ENCODE assay signal across 1 cellular context in the genomic region with DNA sequence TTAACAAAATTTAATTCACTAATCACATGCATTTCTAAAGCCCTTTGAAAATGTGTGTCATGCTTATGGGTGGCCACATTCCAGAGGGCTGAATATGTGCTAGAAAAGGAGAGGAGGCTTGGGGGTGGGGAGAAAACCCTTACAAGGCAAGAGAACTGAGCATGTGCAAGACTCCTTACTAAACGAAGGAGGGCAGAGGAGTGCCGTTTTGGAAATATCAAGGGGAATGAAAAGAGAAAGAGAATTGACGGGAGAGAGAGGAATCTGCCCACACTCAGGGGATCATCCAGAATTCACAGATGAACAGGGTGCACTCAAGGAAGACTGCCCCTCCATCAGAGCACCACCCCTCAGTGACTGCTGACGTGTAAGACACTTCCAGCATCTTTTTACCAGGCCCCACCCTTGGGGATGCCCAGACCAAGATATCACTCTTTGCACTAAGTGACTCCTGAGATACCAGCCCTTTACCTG.
TF ChIP-seq lines count a peak whose summit lies in the region.

No MANE protein-coding gene starts in this region.

TF ChIP-seq in HCT116, 20 proteins besides CTCF, POLR2A, EP300 and RAD21 (continued from another document):
- TF ChIP-seq, protein P1, sequence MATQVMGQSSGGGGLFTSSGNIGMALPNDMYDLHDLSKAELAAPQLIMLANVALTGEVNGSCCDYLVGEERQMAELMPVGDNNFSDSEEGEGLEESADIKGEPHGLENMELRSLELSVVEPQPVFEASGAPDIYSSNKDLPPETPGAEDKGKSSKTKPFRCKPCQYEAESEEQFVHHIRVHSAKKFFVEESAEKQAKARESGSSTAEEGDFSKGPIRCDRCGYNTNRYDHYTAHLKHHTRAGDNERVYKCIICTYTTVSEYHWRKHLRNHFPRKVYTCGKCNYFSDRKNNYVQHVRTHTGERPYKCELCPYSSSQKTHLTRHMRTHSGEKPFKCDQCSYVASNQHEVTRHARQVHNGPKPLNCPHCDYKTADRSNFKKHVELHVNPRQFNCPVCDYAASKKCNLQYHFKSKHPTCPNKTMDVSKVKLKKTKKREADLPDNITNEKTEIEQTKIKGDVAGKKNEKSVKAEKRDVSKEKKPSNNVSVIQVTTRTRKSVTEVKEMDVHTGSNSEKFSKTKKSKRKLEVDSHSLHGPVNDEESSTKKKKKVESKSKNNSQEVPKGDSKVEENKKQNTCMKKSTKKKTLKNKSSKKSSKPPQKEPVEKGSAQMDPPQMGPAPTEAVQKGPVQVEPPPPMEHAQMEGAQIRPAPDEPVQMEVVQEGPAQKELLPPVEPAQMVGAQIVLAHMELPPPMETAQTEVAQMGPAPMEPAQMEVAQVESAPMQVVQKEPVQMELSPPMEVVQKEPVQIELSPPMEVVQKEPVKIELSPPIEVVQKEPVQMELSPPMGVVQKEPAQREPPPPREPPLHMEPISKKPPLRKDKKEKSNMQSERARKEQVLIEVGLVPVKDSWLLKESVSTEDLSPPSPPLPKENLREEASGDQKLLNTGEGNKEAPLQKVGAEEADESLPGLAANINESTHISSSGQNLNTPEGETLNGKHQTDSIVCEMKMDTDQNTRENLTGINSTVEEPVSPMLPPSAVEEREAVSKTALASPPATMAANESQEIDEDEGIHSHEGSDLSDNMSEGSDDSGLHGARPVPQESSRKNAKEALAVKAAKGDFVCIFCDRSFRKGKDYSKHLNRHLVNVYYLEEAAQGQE (IDR thresholded peaks at IDR 0.05; ENCODE audit: low read depth): no peak
- TF ChIP-seq, protein P2, sequence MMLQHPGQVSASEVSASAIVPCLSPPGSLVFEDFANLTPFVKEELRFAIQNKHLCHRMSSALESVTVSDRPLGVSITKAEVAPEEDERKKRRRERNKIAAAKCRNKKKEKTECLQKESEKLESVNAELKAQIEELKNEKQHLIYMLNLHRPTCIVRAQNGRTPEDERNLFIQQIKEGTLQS (IDR thresholded peaks at IDR 0.05): no peak
- peak; percentile 44 for TF ChIP-seq POLR2AphosphoS5 (IDR thresholded peaks at IDR 0.05; ENCODE audit: low read depth, low read length)
- TF ChIP-seq CEBPB (IDR thresholded peaks at IDR 0.05; ENCODE audit: low read depth): peak; percentile 47
- peak; percentile 16 for TF ChIP-seq ZBTB33 (IDR thresholded peaks at IDR 0.05; ENCODE audit: extremely low read depth, insufficient replicate concordance, low read length)
- TF ChIP-seq CBX3 (IDR thresholded peaks at IDR 0.05; ENCODE audit: low read depth): peak; percentile 75; the same call in 1 of the 2 replicates
- TF ChIP-seq ZNF274 (IDR thresholded peaks at IDR 0.05; ENCODE audit: low read depth, low read length): no peak
- TF ChIP-seq EZH2phosphoT487 (IDR thresholded peaks at IDR 0.05; ENCODE audit: borderline replicate concordance): no peak
- TF ChIP-seq TCF7L2 (IDR thresholded peaks at IDR 0.05; ENCODE audit: borderline replicate concordance, extremely low read depth, insufficient read depth, insufficient read length): peak; percentile 86
- no peak for TF ChIP-seq ZFX (IDR thresholded peaks at IDR 0.05)
- no peak for TF ChIP-seq YY1 (IDR thresholded peaks at IDR 0.05; ENCODE audit: extremely low read depth, insufficient replicate concordance, low read depth, low read length)
- no peak for TF ChIP-seq ELF1 (IDR thresholded peaks at IDR 0.05; ENCODE audit: borderline replicate concordance, low read depth)
